ENCODE assay signal across 1 cellular context in genomic region chr5:36305571-36306326, GRCh38.
TF ChIP-seq lines count a peak whose summit lies in the region.

No MANE protein-coding gene starts in this region.

TF ChIP-seq in K562, 482 proteins besides CTCF, POLR2A, EP300 and RAD21 (continued from another document):
- TF ChIP-seq RBM39 (optimal IDR thresholded peaks at IDR 0.05; ENCODE audit: low read depth, low read length) (no peak), ZBTB12 (CRISPR knock-in tag; IDR thresholded peaks at IDR 0.05) (no peak), SMARCA5 (IDR thresholded peaks at IDR 0.05) (no peak), ESRRA (IDR thresholded peaks at IDR 0.05; ENCODE audit: borderline replicate concordance, low read depth) (peak; percentile 39; the same call in 1 of the 2 replicates), ZZZ3 (IDR thresholded peaks at IDR 0.05) (no peak), CHD2 (IDR thresholded peaks at IDR 0.05; ENCODE audit: low read depth, low read length) (no peak), ZNF12 (CRISPR knock-in tag; IDR thresholded peaks at IDR 0.05) (no peak), MITF (IDR thresholded peaks at IDR 0.05) (no peak), ZBTB5 (IDR thresholded peaks at IDR 0.05) (no peak), ARID3A (IDR thresholded peaks at IDR 0.05; ENCODE audit: borderline replicate concordance, low read depth, low read length) (0 out of 2 replicates have a peak, but pooled peaks have one; percentile 26), ZNF146 (CRISPR knock-in tag; IDR thresholded peaks at IDR 0.05; ENCODE audit: unreplicated experiment) (no peak), ZNF239 (CRISPR knock-in tag; IDR thresholded peaks at IDR 0.05) (no peak), MTA2 (IDR thresholded peaks at IDR 0.05; ENCODE audit: low read depth) (no peak), SREBF1 (IDR thresholded peaks at IDR 0.05; ENCODE audit: borderline replicate concordance, low read depth, low read length) (no peak), FUS (optimal IDR thresholded peaks at IDR 0.05; ENCODE audit: low read depth, low read length) (no peak), DEAF1 (CRISPR knock-in tag; IDR thresholded peaks at IDR 0.05) (peak; percentile 83), KDM1A (IDR thresholded peaks at IDR 0.05) (no peak), PTTG1 (tag; IDR thresholded peaks at IDR 0.05; ENCODE audit: low read depth) (no peak), SIX5 (IDR thresholded peaks at IDR 0.05; ENCODE audit: borderline replicate concordance in 1 of 2, insufficient read depth in 1 of 2, low read depth in 1 of 2, low read length in 2 of 2) (no peak), NFIC (IDR thresholded peaks at IDR 0.05) (no peak), MEIS2 (IDR thresholded peaks at IDR 0.05; ENCODE audit: partially characterized antibody) (no peak), RBM14 (IDR thresholded peaks at IDR 0.05; ENCODE audit: borderline replicate concordance, insufficient read depth, low read depth, low read length) (no peak), ZNF695 (CRISPR knock-in tag; IDR thresholded peaks at IDR 0.05) (no peak), E4F1 (CRISPR knock-in tag; IDR thresholded peaks at IDR 0.05; ENCODE audit: borderline replicate concordance) (no peak), NFRKB (IDR thresholded peaks at IDR 0.05; ENCODE audit: low read depth) (no peak), MIER1 (IDR thresholded peaks at IDR 0.05; ENCODE audit: low read depth) (no peak), ZNF354B (CRISPR knock-in tag; IDR thresholded peaks at IDR 0.05) (no peak), CREB5 (CRISPR knock-in tag; IDR thresholded peaks at IDR 0.05) (no peak), ETV5 (CRISPR knock-in tag; IDR thresholded peaks at IDR 0.05; ENCODE audit: low read depth) (no peak)
